In the genomic region with DNA sequence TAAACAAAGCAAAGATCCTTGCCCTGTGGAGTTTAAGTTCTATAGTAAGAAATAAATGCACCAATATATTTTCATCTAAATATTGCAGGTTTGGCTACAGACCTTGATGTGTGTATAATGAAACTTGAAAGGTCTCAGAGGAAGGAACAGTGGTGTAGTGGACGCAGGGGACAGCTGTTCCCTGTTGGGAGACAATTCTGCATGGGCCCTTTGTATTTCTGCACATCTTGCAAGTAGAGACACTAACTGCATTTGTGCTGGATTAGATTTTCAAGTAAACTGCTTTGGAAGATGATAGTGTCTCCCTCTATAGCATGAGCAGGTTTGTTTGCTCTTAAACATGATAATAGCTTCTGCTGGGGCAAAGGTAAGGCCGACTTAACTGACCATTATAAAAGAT, we compare ENCODE assay signal across 18 cellular contexts. TPM values are rescaled to one million over a fixed set of nuclear protein-coding genes. Genes with fewer than 3 reads are reported as not detected.
A peak's percentile ranks its signal among the peaks of the same experiment; 100 is the strongest.
DNase-seq lines count a peak whose midpoint lies in the region; ATAC-seq and TF ChIP-seq lines count a peak whose summit lies in the region.
"Had no signal": no experiment of that assay in that cellular context is flagged by ENCODE, and none has a peak within 500 bp of the region (broad histone marks: within the 10 kb centered on the region; RNA-seq: fewer than 3 reads in every experiment).

No MANE protein-coding gene starts in this region.

- intact Hi-C loops in activated naive CD4-positive, alpha-beta T cell treated with anti-CD3 and anti-CD28 coated beads for 36 hours (cut with micrococcal nuclease), result loop anchor here (1.0 to 5.0 kb wide), 9 partner anchors 22 to 1355 kb away; a partner anchor contains a TSS

- no peak overlapping the region for H3K4me3 Mint-ChIP-seq in activated naive CD4-positive, alpha-beta T cell treated with anti-CD3 and anti-CD28 coated beads for 36 hours
- no peak overlapping the region for H3K4me3 Mint-ChIP-seq in activated naive CD4-positive, alpha-beta T cell treated with anti-CD3 and anti-CD28 coated beads, Interleukin-2, amount 10 ng/mL, durations not matched to agents 7 days and 5 days
- H3K4me3 Mint-ChIP-seq in type B pancreatic cell, result no peak overlapping the region
- H3K4me3 Mint-ChIP-seq: brain, neural progenitor cell had no signal

- TF ChIP-seq CTCF in RWPE2 (IDR thresholded peaks at IDR 0.05; ENCODE audit: poor library complexity, severe bottlenecking) (no peak), type B pancreatic cell (conservative IDR thresholded peaks at IDR 0.05) (no peak), suprapubic skin (IDR thresholded peaks at IDR 0.05) (no peak)

- H3K27ac ChIP-seq in RWPE2 (ENCODE audit: poor library complexity, severe bottlenecking) (peak overlapping the region; percentile 78), suprapubic skin (no peak overlapping the region)
- H3K27ac ChIP-seq: neural progenitor cell had no signal

- ATAC-seq in RWPE2 (ENCODE audit: low read depth) (no peak), GM18858 (IDR thresholded peaks at IDR 0.05; ENCODE audit: unreplicated experiment) (no peak)
- ATAC-seq: right cardiac atrium, SK-N-SH treated with all-trans-retinoic acid at 6 μM for 48 hours had no signal

- H3K27me3 ChIP-seq in RWPE2 (ENCODE audit: insufficient read depth, poor library complexity, severe bottlenecking), result no peaks in the 10 kb centered on the region
- H3K27me3 ChIP-seq in suprapubic skin, result no peaks in the 10 kb centered on the region
- H3K27me3 ChIP-seq: neural progenitor cell had no signal

- peak overlapping the region; percentile 88 for H3K27ac Mint-ChIP-seq in activated naive CD4-positive, alpha-beta T cell treated with anti-CD3 and anti-CD28 coated beads for 36 hours
- H3K27ac Mint-ChIP-seq in activated naive CD4-positive, alpha-beta T cell treated with anti-CD3 and anti-CD28 coated beads, Interleukin-2, amount 10 ng/mL, durations not matched to agents 7 days and 5 days, result no peak overlapping the region
- peak overlapping the region; percentile 32 for H3K27ac Mint-ChIP-seq in type B pancreatic cell
- H3K27ac Mint-ChIP-seq: neural progenitor cell had no signal

- peaks cover 89% of the 10 kb centered on the region for H3K4me1 Mint-ChIP-seq in activated naive CD4-positive, alpha-beta T cell treated with anti-CD3 and anti-CD28 coated beads for 36 hours (ENCODE audit: low read depth)
- peaks cover 68% of the 10 kb centered on the region for H3K4me1 Mint-ChIP-seq in activated naive CD4-positive, alpha-beta T cell treated with anti-CD3 and anti-CD28 coated beads, Interleukin-2, amount 10 ng/mL, durations not matched to agents 7 days and 5 days
- peaks cover 6% of the 10 kb centered on the region for H3K4me1 Mint-ChIP-seq in type B pancreatic cell (ENCODE audit: unreplicated experiment)

- H3K4me3 ChIP-seq in RWPE2 (ENCODE audit: severe bottlenecking) (no peak overlapping the region), suprapubic skin (no peak overlapping the region)
- H3K4me3 ChIP-seq: lung, neural progenitor cell had no signal

- H3K36me3 Mint-ChIP-seq in activated naive CD4-positive, alpha-beta T cell treated with anti-CD3 and anti-CD28 coated beads for 36 hours (ENCODE audit: low read depth), result peaks cover 10% of the 10 kb centered on the region
- peaks cover 57% of the 10 kb centered on the region for H3K36me3 Mint-ChIP-seq in activated naive CD4-positive, alpha-beta T cell treated with anti-CD3 and anti-CD28 coated beads, Interleukin-2, amount 10 ng/mL, durations not matched to agents 7 days and 5 days
- no peaks in the 10 kb centered on the region for H3K36me3 Mint-ChIP-seq in type B pancreatic cell
- H3K36me3 Mint-ChIP-seq: brain had no signal

- H3K9me3 ChIP-seq in RWPE2 (ENCODE audit: severe bottlenecking) (no peaks in the 10 kb centered on the region), suprapubic skin (no peaks in the 10 kb centered on the region)

- H3K9me3 Mint-ChIP-seq in activated naive CD4-positive, alpha-beta T cell treated with anti-CD3 and anti-CD28 coated beads for 36 hours, result no peaks in the 10 kb centered on the region
- no peaks in the 10 kb centered on the region for H3K9me3 Mint-ChIP-seq in activated naive CD4-positive, alpha-beta T cell treated with anti-CD3 and anti-CD28 coated beads, Interleukin-2, amount 10 ng/mL, durations not matched to agents 7 days and 5 days
- no peaks in the 10 kb centered on the region for H3K9me3 Mint-ChIP-seq in type B pancreatic cell
- H3K9me3 Mint-ChIP-seq: brain, neural progenitor cell had no signal

- 83% methylated on average over 2 of the region's 2 CpGs for WGBS in suprapubic skin

- DNase-seq in activated naive CD4-positive, alpha-beta T cell treated with anti-CD3 and anti-CD28 coated beads for 36 hours, result no peak
- no peak for DNase-seq in activated naive CD4-positive, alpha-beta T cell treated with anti-CD3 and anti-CD28 coated beads, Interleukin-2, amount 10 ng/mL, durations not matched to agents 7 days and 5 days
- no peak for DNase-seq in RWPE2 (ENCODE audit: low spot score)
- peak; percentile 81 for DNase-seq in globus pallidus (ENCODE audit: low spot score)
- no peak for DNase-seq in type B pancreatic cell (ENCODE audit: extremely low spot score, unreplicated experiment)
- no peak for DNase-seq in suprapubic skin (ENCODE audit: low spot score in 2 of 2)
- DNase-seq in DMS79 treated with DMSO at 0.1 percent for 48 hours (lab: John Stamatoyannopoulos, UW), result no peak
- DNase-seq: effector CD4-positive, alpha-beta T cell; HCEC 1CT; KBM-7; NCI-H1436; right cardiac atrium; stimulated activated CD4-positive, alpha-beta T cell treated with anti-CD3 and anti-CD28 coated beads, Interleukin-2, amount 100 ng/mL, for 24 hours had no signal

- TF ChIP-seq EP300 in suprapubic skin (IDR thresholded peaks at IDR 0.05), result no peak

- H3K36me3 ChIP-seq in RWPE2 (ENCODE audit: low read depth) (peaks cover 5% of the 10 kb centered on the region; the same call in 1 of the 2 replicates), suprapubic skin (no peaks in the 10 kb centered on the region)
- H3K36me3 ChIP-seq: neural progenitor cell had no signal

- no peak for TF ChIP-seq POLR2A in suprapubic skin (IDR thresholded peaks at IDR 0.05)

- H3K4me1 ChIP-seq in RWPE2 (ENCODE audit: insufficient read depth, poor library complexity, severe bottlenecking) (peaks cover 35% of the 10 kb centered on the region), suprapubic skin (peaks cover 18% of the 10 kb centered on the region)

- no peaks in the 10 kb centered on the region for H3K27me3 Mint-ChIP-seq in activated naive CD4-positive, alpha-beta T cell treated with anti-CD3 and anti-CD28 coated beads for 36 hours (ENCODE audit: low read depth)
- no peaks in the 10 kb centered on the region for H3K27me3 Mint-ChIP-seq in activated naive CD4-positive, alpha-beta T cell treated with anti-CD3 and anti-CD28 coated beads, Interleukin-2, amount 10 ng/mL, durations not matched to agents 7 days and 5 days
- H3K27me3 Mint-ChIP-seq in type B pancreatic cell, result no peaks in the 10 kb centered on the region

- CTCF ChIA-PET in activated naive CD4-positive, alpha-beta T cell treated with anti-CD3 and anti-CD28 coated beads for 36 hours (lab: Charles Lee), result interaction anchor here (1.4 kb wide), 1 partner anchor 37 kb away, joined by 3 read pairs; no protein-coding TSS in a partner anchor
- CTCF ChIA-PET in activated naive CD4-positive, alpha-beta T cell treated with anti-CD3 and anti-CD28 coated beads, Interleukin-2, amount 10 ng/mL, durations not matched to agents 7 days and 5 days (lab: Charles Lee), result interaction anchor here (0.9 kb wide), 1 partner anchor 28 kb away, joined by 4 read pairs; no protein-coding TSS in a partner anchor

RNA-seq across cellular contexts. Expression of a gene that starts 57.5 kb away (rescaled TPM):
- total RNA-seq in activated naive CD4-positive, alpha-beta T cell treated with anti-CD3 and anti-CD28 coated beads for 36 hours, result 10 to 100 TPM; 21.6 to 25.3 TPM
- 24.6 and 29.1 TPM in 2 replicates for total RNA-seq in type B pancreatic cell (ENCODE audit: low replicate concordance)
- 10 to 100 TPM; 13.6 to 34.5 (median 19.5) TPM for total RNA-seq in suprapubic skin
